Comparison of ENCODE assay signal across 10 cellular contexts in the genomic region with DNA sequence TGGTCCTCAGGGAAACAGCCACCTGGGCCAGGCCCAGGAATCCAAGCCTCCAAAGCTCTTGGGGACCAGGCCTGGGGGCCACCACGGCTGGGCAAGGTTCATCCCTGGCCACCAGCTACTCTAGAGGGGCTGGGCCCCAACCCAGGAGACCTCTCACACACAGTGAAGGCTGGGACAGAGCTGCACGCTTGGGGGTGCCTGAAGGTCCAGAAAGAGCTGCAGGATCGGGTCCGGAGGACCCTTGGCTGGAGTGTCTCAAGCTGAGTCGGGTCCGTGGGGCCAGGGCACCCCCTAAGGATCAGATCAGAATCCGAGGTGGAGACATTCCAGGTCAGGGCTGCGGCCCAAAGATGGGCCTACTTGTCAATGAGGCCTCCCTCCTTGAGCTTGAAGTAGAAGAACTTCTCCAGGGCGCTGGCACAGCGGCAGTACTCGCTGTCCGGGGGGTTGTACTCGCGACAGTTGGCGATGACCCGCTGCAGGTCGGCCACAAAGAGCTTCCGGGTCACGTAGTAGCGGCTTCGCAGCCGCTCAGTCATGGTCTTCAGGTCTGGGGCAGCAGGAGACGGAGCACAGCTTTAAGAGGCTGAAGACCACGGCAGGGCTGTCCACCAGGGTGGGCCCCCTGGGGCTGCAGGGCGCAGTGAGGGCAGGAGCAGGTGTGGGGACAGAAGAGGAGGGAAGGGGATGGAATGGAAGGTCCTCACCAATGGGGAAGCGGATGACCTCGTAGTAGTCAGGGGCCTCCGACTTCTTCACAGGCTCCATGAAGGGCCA. TPM values are rescaled to one million over a fixed set of nuclear protein-coding genes. Genes with fewer than 3 reads are reported as not detected.
DNase-seq lines count a peak whose midpoint lies in the region; ATAC-seq and TF ChIP-seq lines count a peak whose summit lies in the region.
"Had no signal": no experiment of that assay in that cellular context is flagged by ENCODE, and none has a peak within 500 bp of the region (broad histone marks: within the 10 kb centered on the region; RNA-seq: fewer than 3 reads in every experiment).

No MANE protein-coding gene starts in this region.

- H3K4me3 Mint-ChIP-seq in central memory CD8-positive, alpha-beta T cell = no peak overlapping the region
- H3K4me3 Mint-ChIP-seq in neural progenitor cell = peak overlapping the region; percentile 50

- H3K36me3 ChIP-seq in ACC112 (ENCODE audit: insufficient read depth, low read length) (peaks cover 19% of the 10 kb centered on the region; the same call in 1 of the 2 replicates), KOPT-K1 (ENCODE audit: insufficient read depth, low read length) (peaks cover 62% of the 10 kb centered on the region), neural progenitor cell (no peaks in the 10 kb centered on the region)

- DNase-seq in central memory CD8-positive, alpha-beta T cell (ENCODE audit: low spot score in 2 of 2) = no peak
- DNase-seq in neural progenitor cell (ENCODE audit: low spot score) (no peak), GOT3 (lab: John Stamatoyannopoulos, UW) (no peak), substantia nigra (lab: John Stamatoyannopoulos, UW) (no peak), NCI-H82 (lab: John Stamatoyannopoulos, UW) (no peak), ecto neural progenitor cell (ENCODE audit: low spot score) (no peak)

- H3F3A ChIP-seq in neural progenitor cell (ENCODE audit: low read depth) = no peaks in the 10 kb centered on the region

- no peak for ATAC-seq in central memory CD8-positive, alpha-beta T cell (replicated peaks; ENCODE audit: extremely low read depth, poor library complexity, severe bottlenecking)

- no peak for TF ChIP-seq CTCF in neural progenitor cell (IDR thresholded peaks at IDR 0.05)

- no peak overlapping the region for H2AFZ ChIP-seq in ACC112 (ENCODE audit: low read length, unreplicated experiment)
- H2AFZ ChIP-seq in neural progenitor cell (replicated peaks) = no peak overlapping the region
- H2AFZ ChIP-seq: hepatocyte had no signal

- H3K4me1 ChIP-seq in ACC112 (ENCODE audit: control insufficient read depth, insufficient read depth, low read length, unreplicated experiment) (peaks cover 28% of the 10 kb centered on the region), neural progenitor cell (no peaks in the 10 kb centered on the region)

- H3K27me3 ChIP-seq in ACC112 (ENCODE audit: insufficient read depth, low read length) (no peaks in the 10 kb centered on the region), neural progenitor cell (no peaks in the 10 kb centered on the region)
- H3K27me3 ChIP-seq: hepatocyte had no signal

- peak overlapping the region; percentile 79 for H3K4me3 ChIP-seq in ACC112 (ENCODE audit: low read depth, low read length)
- H3K4me3 ChIP-seq in neural progenitor cell = no peak overlapping the region
- H3K4me3 ChIP-seq: hepatocyte had no signal

- H3K4me2 ChIP-seq in neural progenitor cell = no peak overlapping the region

- H3K27me3 Mint-ChIP-seq in central memory CD8-positive, alpha-beta T cell = no peaks in the 10 kb centered on the region
- peaks cover 4% of the 10 kb centered on the region for H3K27me3 Mint-ChIP-seq in neural progenitor cell (ENCODE audit: insufficient read depth, low read depth)

- no peak overlapping the region for H3K9ac ChIP-seq in neural progenitor cell

- H3K9me3 ChIP-seq in KOPT-K1 (ENCODE audit: insufficient read depth, low read length, poor library complexity, severe bottlenecking) = no peaks in the 10 kb centered on the region
- no peaks in the 10 kb centered on the region for H3K9me3 ChIP-seq in neural progenitor cell (ENCODE audit: low read depth)

- H3K9me3 Mint-ChIP-seq in central memory CD8-positive, alpha-beta T cell = no peaks in the 10 kb centered on the region
- no peaks in the 10 kb centered on the region for H3K9me3 Mint-ChIP-seq in neural progenitor cell

- H3K27ac ChIP-seq in ACC112 (ENCODE audit: low read depth, low read length) (peak overlapping the region; percentile 89), KOPT-K1 (ENCODE audit: low read depth, low read length, poor library complexity, severe bottlenecking) (peak overlapping the region; percentile 91), neural progenitor cell (no peak overlapping the region), substantia nigra (ENCODE audit: low read depth, low read length, poor library complexity, severe bottlenecking) (no peak overlapping the region)

- peaks cover 22% of the 10 kb centered on the region for H3K36me3 Mint-ChIP-seq in central memory CD8-positive, alpha-beta T cell (ENCODE audit: insufficient read depth)
- H3K36me3 Mint-ChIP-seq in neural progenitor cell = peaks cover 4% of the 10 kb centered on the region

- H3K27ac Mint-ChIP-seq in central memory CD8-positive, alpha-beta T cell (ENCODE audit: low read depth) = peak overlapping the region; percentile 97
- no peak overlapping the region for H3K27ac Mint-ChIP-seq in neural progenitor cell

- no peaks in the 10 kb centered on the region for H4K20me1 ChIP-seq in neural progenitor cell (ENCODE audit: low read depth)

- H3K4me1 Mint-ChIP-seq in central memory CD8-positive, alpha-beta T cell = peaks cover 46% of the 10 kb centered on the region
- H3K4me1 Mint-ChIP-seq in neural progenitor cell = peaks cover 13% of the 10 kb centered on the region

- H3K79me2 ChIP-seq in ACC112 (ENCODE audit: control insufficient read depth, insufficient read depth, low read length, unreplicated experiment) = peaks cover 17% of the 10 kb centered on the region
- no peaks in the 10 kb centered on the region for H3K79me2 ChIP-seq in neural progenitor cell (ENCODE audit: low read depth)
- H3K79me2 ChIP-seq: hepatocyte had no signal

RNA-seq across cellular contexts. Expression of gene DHX58, which starts 1.0 kb away (rescaled TPM):
- 0.12 TPM in 1 of 2 replicates, not detected in the other for total RNA-seq in neural progenitor cell (ENCODE audit: low replicate concordance)

RNA-seq across cellular contexts. Expression of gene KAT2A, which starts 7.7 kb away (rescaled TPM):
- total RNA-seq in neural progenitor cell (ENCODE audit: low replicate concordance) = 18.4 and 34.2 TPM in 2 replicates

RNA-seq across cellular contexts. Expression of gene HSPB9, which starts 9.1 kb away (rescaled TPM):
- 0.12 and 0.65 TPM in 2 replicates for total RNA-seq in neural progenitor cell (ENCODE audit: low replicate concordance)
- total RNA-seq: hepatocyte, HT-29 had no signal

RNA-seq across cellular contexts. Expression of gene ZNF385C, which starts 15.2 kb away (rescaled TPM):
- 5.0 and 7.5 TPM in 2 replicates for total RNA-seq in neural progenitor cell (ENCODE audit: low replicate concordance)

RNA-seq across cellular contexts. Expression of gene RAB5C, which starts 41.3 kb away (rescaled TPM):
- total RNA-seq in neural progenitor cell (ENCODE audit: low replicate concordance) = 33.5 and 48.9 TPM in 2 replicates

Comparison
In these comparisons a context has a peak if more than half of its experiments do, and no peak if none do; other contexts are left out.
1. H3K27ac ChIP-seq: peak in ACC112 (single experiment) and KOPT-K1 (single experiment); none in neural progenitor cell (single experiment) and substantia nigra (single experiment).